20 cellular contexts compared by ENCODE assay signal in the genomic region with DNA sequence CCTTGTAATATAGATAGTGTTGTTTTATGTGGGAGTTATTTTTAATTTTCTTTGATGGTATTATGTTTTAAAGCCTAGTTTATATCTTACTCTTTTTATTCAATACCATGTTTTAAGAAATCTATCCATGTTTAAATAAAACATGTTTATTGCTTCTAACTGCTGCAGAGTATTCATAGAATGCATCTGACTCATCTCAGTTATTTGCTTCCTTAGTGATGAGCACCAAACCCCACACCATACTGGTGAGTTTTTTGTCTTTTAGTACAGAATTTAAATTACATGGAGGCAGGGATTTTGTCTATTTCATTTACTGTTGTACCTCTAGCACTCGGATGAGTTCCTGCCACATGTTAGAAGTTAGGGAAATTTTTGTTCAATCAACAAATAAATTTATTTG.
"Had no signal": no experiment of that assay in that cellular context is flagged by ENCODE, and none has a peak within 500 bp of the region (broad histone marks: within the 10 kb centered on the region; RNA-seq: fewer than 3 reads in every experiment).

No MANE protein-coding gene starts in this region.

- H3K27ac ChIP-seq: dorsolateral prefrontal cortex, gastrocnemius medialis, prostate gland, sigmoid colon, skin epidermis, thoracic aorta, tibial nerve, upper lobe of left lung had no signal

- H3K9me3 ChIP-seq: gastrocnemius medialis, prostate gland, sigmoid colon, thoracic aorta, tibial nerve, upper lobe of left lung had no signal

- ATAC-seq: gastrocnemius medialis; left lobe of liver; natural killer cell treated with Interleukin-12 subunit alpha and Interleukin-12 subunit beta and Interleukin-15 and Interleukin-18, amount 100 ng/mL, for 72 hours; right cardiac atrium; stimulated activated naive B cell treated with anti-CD40 and anti-IgM and Interleukin-4, amounts not matched to agents 10 μg/mL and 1 μg/mL and 100 μg/mL, for 72 hours had no signal

- H3K36me3 ChIP-seq: gastrocnemius medialis, prostate gland, sigmoid colon, thoracic aorta, tibial nerve, upper lobe of left lung had no signal

- DNase-seq: cerebellar nuclear complex; dorsolateral prefrontal cortex; effector CD4-positive, alpha-beta T cell; foreskin fibroblast; gastrocnemius medialis; head of caudate nucleus; mammary epithelial cell; naive B cell; right cardiac atrium; sigmoid colon; stimulated activated CD4-positive, alpha-beta T cell treated with anti-CD3 and anti-CD28 coated beads, Interleukin-15, amount 100 ng/mL, for 24 hours; stimulated activated CD4-positive, alpha-beta T cell treated with anti-CD3 and anti-CD28 coated beads, Interleukin-2, amount 100 ng/mL, for 48 hours; stimulated activated naive B cell treated with anti-CD40 and anti-IgM and Interleukin-4, amounts not matched to agents 10 μg/mL and 1 μg/mL and 100 μg/mL, for 72 hours; upper lobe of left lung had no signal

- H3K27me3 ChIP-seq: dorsolateral prefrontal cortex, gastrocnemius medialis, sigmoid colon, tibial nerve, upper lobe of left lung had no signal

- H3K4me3 ChIP-seq: dorsolateral prefrontal cortex, gastrocnemius medialis, prostate gland, sigmoid colon, skin epidermis, thoracic aorta, tibial nerve, upper lobe of left lung had no signal

- H3K4me1 ChIP-seq: gastrocnemius medialis, prostate gland, tibial nerve, upper lobe of left lung had no signal
